Comparison of ENCODE assay signal across 16 cellular contexts in the genomic region with DNA sequence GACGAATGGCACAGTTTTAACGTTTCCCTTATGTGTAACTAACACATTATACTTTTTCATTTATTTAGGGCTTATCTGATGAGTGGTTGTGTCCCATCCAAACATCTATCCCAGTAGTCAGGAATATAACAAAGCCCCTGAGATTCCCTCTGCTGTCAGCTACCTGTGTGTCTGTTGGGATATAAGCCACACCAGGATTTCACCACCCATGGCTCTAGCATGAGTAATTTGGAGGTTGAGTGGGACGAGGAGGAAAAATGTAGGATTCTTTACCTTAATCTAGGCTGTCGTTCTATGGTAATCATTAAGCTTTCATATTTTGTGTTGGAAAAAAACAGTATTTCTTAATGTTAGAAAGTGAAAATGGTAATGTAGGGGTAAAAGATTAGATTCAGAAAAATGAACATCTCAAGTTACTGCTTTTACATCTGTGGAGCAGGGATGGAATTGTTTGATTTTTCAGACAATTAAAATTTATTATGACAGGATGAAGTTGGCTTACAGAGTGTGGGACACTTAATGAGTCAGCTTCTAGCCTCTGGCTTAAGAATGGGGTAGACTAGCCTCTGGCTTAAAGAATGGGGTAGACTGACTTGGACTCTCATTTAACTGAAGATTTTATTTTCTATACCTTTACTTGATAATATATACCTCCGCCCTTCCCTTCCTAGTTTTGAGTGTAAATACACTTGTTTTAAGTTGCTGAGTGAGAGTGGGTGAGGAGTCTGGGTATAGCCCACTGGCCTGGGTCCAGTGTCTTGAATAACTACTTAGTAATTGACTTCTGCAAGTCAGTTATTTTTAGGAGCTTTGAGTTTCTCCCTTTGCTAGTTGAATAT.
DNase-seq lines count a peak whose midpoint lies in the region; ATAC-seq lines count a peak whose summit lies in the region.
"Had no signal": no experiment of that assay in that cellular context is flagged by ENCODE, and none has a peak within 500 bp of the region (broad histone marks: within the 10 kb centered on the region; RNA-seq: fewer than 3 reads in every experiment).

No MANE protein-coding gene starts in this region.

- H3K4me2 ChIP-seq in BLaER1, result peak overlapping the region; percentile 62
- no peak overlapping the region for H3K4me2 ChIP-seq in GM23248 (ENCODE audit: unreplicated experiment)
- no peak overlapping the region for H3K4me2 ChIP-seq in mesenchymal stem cell (ENCODE audit: low read length, poor library complexity, severe bottlenecking)

- H4K91ac ChIP-seq in mesenchymal stem cell (ENCODE audit: low read length), result no peak overlapping the region

- peaks cover 65% of the 10 kb centered on the region for H3K4me1 Mint-ChIP-seq in T-helper 17 cell

- H3K27me3 ChIP-seq in BLaER1 (no peaks in the 10 kb centered on the region), GM23248 (replicated peaks; ENCODE audit: insufficient read depth) (no peaks in the 10 kb centered on the region), mesenchymal stem cell (ENCODE audit: control insufficient read depth in 1 of 2, insufficient read depth in 1 of 2, low read length in 2 of 2) (no peaks in the 10 kb centered on the region)
- H3K27me3 ChIP-seq: BE2C, spleen had no signal

- peaks cover 20% of the 10 kb centered on the region for H3K4me1 ChIP-seq in BLaER1
- peaks cover 5% of the 10 kb centered on the region; the same call in 1 of the 2 replicates for H3K4me1 ChIP-seq in GM23248 (ENCODE audit: insufficient read depth)
- H3K4me1 ChIP-seq in mesenchymal stem cell (ENCODE audit: control insufficient read depth, insufficient read depth, low read depth, low read length), result peaks cover 22% of the 10 kb centered on the region

- no peak overlapping the region for H2BK12ac ChIP-seq in mesenchymal stem cell (ENCODE audit: low read length in 2 of 2)

- H3K18ac ChIP-seq in mesenchymal stem cell (ENCODE audit: low read depth in 1 of 2, low read length in 2 of 2), result no peak overlapping the region

- 0 out of 2 replicates have a peak, but pooled peaks cover 3% of the 10 kb centered on the region for H3F3A ChIP-seq in GM23248 (ENCODE audit: insufficient read depth)

- no peak overlapping the region for H2BK15ac ChIP-seq in mesenchymal stem cell (ENCODE audit: low read depth, poor library complexity, severe bottlenecking)

- no peaks in the 10 kb centered on the region for H3K9me2 ChIP-seq in GM23248 (ENCODE audit: insufficient read depth)

- in situ Hi-C loops in GM23248 (cut with MboI), result no loop called here

- no peak overlapping the region for H3K14ac ChIP-seq in mesenchymal stem cell (ENCODE audit: low read length in 2 of 2)

- H4K8ac ChIP-seq in mesenchymal stem cell (ENCODE audit: low read length), result no peak overlapping the region

- no peak overlapping the region for H2BK120ac ChIP-seq in mesenchymal stem cell (ENCODE audit: low read depth, low read length)

- H3K9ac ChIP-seq in BLaER1 (no peak overlapping the region), GM23248 (no peak overlapping the region), mesenchymal stem cell (ENCODE audit: low read length) (no peak overlapping the region)
- H3K9ac ChIP-seq: parathyroid adenoma had no signal

- no peak overlapping the region for H2AK5ac ChIP-seq in mesenchymal stem cell (ENCODE audit: low read length, severe bottlenecking)

- H3K27ac ChIP-seq in BLaER1 (no peak overlapping the region), GM23248 (no peak overlapping the region), mesenchymal stem cell (ENCODE audit: low read length, poor library complexity, severe bottlenecking) (peak overlapping the region; percentile 58)
- H3K27ac ChIP-seq: parathyroid adenoma, WERI-Rb-1 had no signal

- peak overlapping the region; percentile 84 for H3K4me3 Mint-ChIP-seq in T-helper 17 cell
- H3K4me3 Mint-ChIP-seq: activated naive CD8-positive, alpha-beta T cell treated with anti-CD3 and anti-CD28 coated beads, Interleukin-2, amount 10 ng/mL, durations not matched to agents 7 days and 5 days had no signal

- H4K20me1 ChIP-seq in BLaER1, result peaks cover 41% of the 10 kb centered on the region
- no peaks in the 10 kb centered on the region; the same call in none of the 2 replicates for H4K20me1 ChIP-seq in GM23248 (ENCODE audit: insufficient read depth)

- H2BK5ac ChIP-seq in mesenchymal stem cell (ENCODE audit: low read depth, low read length, poor library complexity, severe bottlenecking), result no peak overlapping the region

- H3K79me1 ChIP-seq in mesenchymal stem cell (replicated peaks; ENCODE audit: low read length, poor library complexity, severe bottlenecking), result no peaks in the 10 kb centered on the region

- no peak overlapping the region for H3K23ac ChIP-seq in mesenchymal stem cell (ENCODE audit: low read length in 2 of 2)

- no peaks in the 10 kb centered on the region for H3K27me3 Mint-ChIP-seq in T-helper 17 cell
- H3K27me3 Mint-ChIP-seq: activated naive CD8-positive, alpha-beta T cell treated with anti-CD3 and anti-CD28 coated beads, Interleukin-2, amount 10 ng/mL, durations not matched to agents 7 days and 5 days had no signal

- no peak overlapping the region for H2AFZ ChIP-seq in GM23248
- no peak overlapping the region for H2AFZ ChIP-seq in mesenchymal stem cell (ENCODE audit: low read depth, low read length)
- H2AFZ ChIP-seq: parathyroid adenoma had no signal

- H3K36me3 ChIP-seq in BLaER1 (no peaks in the 10 kb centered on the region), GM23248 (ENCODE audit: low read depth) (no peaks in the 10 kb centered on the region), mesenchymal stem cell (ENCODE audit: control insufficient read depth in 1 of 2, insufficient read depth in 2 of 2, low read depth in 1 of 2, low read length in 2 of 2) (peaks cover 0 to 5% of the 10 kb centered on the region in 2 experiments)
- H3K36me3 ChIP-seq: BE2C, spleen, WERI-Rb-1 had no signal

- DNase-seq in GM23248 (peak; percentile 39), T-helper 17 cell (no peak), mesenchymal stem cell (peak; percentile 48), NCI-H510A (lab: John Stamatoyannopoulos, UW) (no peak), NCI-H2227 (lab: John Stamatoyannopoulos, UW; ENCODE audit: unreplicated experiment) (no peak), GM19238 (ENCODE audit: insufficient read length, low spot score) (no peak)
- DNase-seq: activated naive CD8-positive, alpha-beta T cell treated with anti-CD3 and anti-CD28 coated beads, Interleukin-2, amount 10 ng/mL, durations not matched to agents 7 days and 5 days; BE2C; central memory CD4-positive, alpha-beta T cell; DND-41; NCI-H2029 treated with DMSO at 0.1 percent for 48 hours; spleen; WERI-Rb-1 had no signal

- H3K4ac ChIP-seq in mesenchymal stem cell (ENCODE audit: low read depth in 1 of 2, low read length in 2 of 2), result no peak overlapping the region

- peak overlapping the region; percentile 96 for H3K27ac Mint-ChIP-seq in T-helper 17 cell
- H3K27ac Mint-ChIP-seq: activated naive CD8-positive, alpha-beta T cell treated with anti-CD3 and anti-CD28 coated beads, Interleukin-2, amount 10 ng/mL, durations not matched to agents 7 days and 5 days had no signal

- ATAC-seq in T-helper 17 cell, result no peak
- ATAC-seq in GM19328 (IDR thresholded peaks at IDR 0.05; ENCODE audit: unreplicated experiment), result no peak

- H3K4me3 ChIP-seq in BLaER1, result no peak overlapping the region
- no peak overlapping the region for H3K4me3 ChIP-seq in GM23248
- H3K4me3 ChIP-seq in mesenchymal stem cell (ENCODE audit: insufficient read depth in 1 of 2, low read depth in 1 of 2, low read length in 2 of 2), result no peak overlapping the region
- H3K4me3 ChIP-seq: spleen had no signal

- H3K79me2 ChIP-seq in GM23248 (ENCODE audit: insufficient read depth), result peaks cover 100% of the 10 kb centered on the region

- H3K9me3 ChIP-seq in BLaER1, result no peaks in the 10 kb centered on the region
- H3K9me3 ChIP-seq in GM23248 (ENCODE audit: low read depth), result no peaks in the 10 kb centered on the region
- no peaks in the 10 kb centered on the region for H3K9me3 ChIP-seq in T-helper 17 cell (ENCODE audit: control insufficient read depth, low read length, poor library complexity, severe bottlenecking)
- no peaks in the 10 kb centered on the region for H3K9me3 ChIP-seq in mesenchymal stem cell (ENCODE audit: control insufficient read depth, low read length)
- H3K9me3 ChIP-seq: BE2C, spleen had no signal

- peaks cover 6% of the 10 kb centered on the region for H3K36me3 Mint-ChIP-seq in T-helper 17 cell (ENCODE audit: low read depth)

- WGBS in GM23248 (ENCODE audit: low coverage in 1 of 2, low lambda C conversion rate in 2 of 2, missing lambda C conversion rate in 2 of 2), 2 experiments, result 86 to 90% methylated on average over 5 of the region's 5 CpGs
- WGBS in mesenchymal stem cell, result 87% methylated on average over 2 of the region's 5 CpGs

Comparison
In these comparisons a context has a peak if more than half of its experiments do, and no peak if none do; other contexts are left out.
1. DNase-seq: peak in GM23248 (single experiment) and mesenchymal stem cell (single experiment); none in T-helper 17 cell (0 of 3), NCI-H510A (single experiment), NCI-H2227 (single experiment) and GM19238 (single experiment).